In the genomic region with DNA sequence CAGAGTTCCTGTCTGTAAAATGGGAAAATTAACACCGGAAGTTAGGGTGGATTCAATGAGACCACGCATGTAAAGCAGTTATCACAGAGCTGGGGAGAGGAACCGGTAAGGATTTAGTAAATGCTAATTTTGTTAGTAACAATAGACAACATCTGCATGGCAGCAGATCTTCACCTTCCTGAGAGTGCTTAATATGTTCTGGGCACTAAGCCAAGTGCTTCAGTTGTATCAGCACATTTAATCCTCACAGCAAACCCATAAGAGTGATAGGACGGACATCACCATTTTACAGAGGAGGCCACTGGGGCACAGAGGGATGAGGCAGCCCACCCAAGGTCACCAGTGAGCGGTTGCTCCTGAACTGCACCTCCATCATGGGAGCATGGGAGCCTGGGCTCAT, we compare ENCODE assay signal across 22 cellular contexts.
DNase-seq lines count a peak whose midpoint lies in the region; ATAC-seq and TF ChIP-seq lines count a peak whose summit lies in the region.
"Had no signal": no experiment of that assay in that cellular context is flagged by ENCODE, and none has a peak within 500 bp of the region (broad histone marks: within the 10 kb centered on the region; RNA-seq: fewer than 3 reads in every experiment).

No MANE protein-coding gene starts in this region.

- CTCF ChIA-PET in A673 (lab: Charles Lee), result no interaction called here

- DNase-seq in DMS 273 (lab: John Stamatoyannopoulos, UW; ENCODE audit: unreplicated experiment) (peak; percentile 1), DMS 273 treated with DMSO at 0.1 percent for 48 hours (lab: John Stamatoyannopoulos, UW) (no peak), A673 (ENCODE audit: low spot score) (peak; percentile 2), NCI-H524 treated with DMSO at 0.1 percent for 48 hours (lab: John Stamatoyannopoulos, UW) (peak; percentile 80), SJCRH30 (peak; percentile 11 to 46), middle frontal gyrus (ENCODE audit: extremely low spot score, low spot score) (no peak), DMS153 (lab: John Stamatoyannopoulos, UW) (no peak)
- DNase-seq: GF-D8; Kasumi-1; MM.1S; NCI-H1105 treated with DMSO at 0.1 percent for 48 hours; NCI-H1694; NCI-H2081 treated with DMSO at 0.1 percent for 48 hours; NCI-H226; NK-92 treated with Interleukin-12 subunit alpha and Interleukin-12 subunit beta, amount 100 ng/mL, for 24 hours; SW 1271; T-helper 2 cell had no signal

- H3K27me3 ChIP-seq in A673 (replicated peaks; ENCODE audit: insufficient read depth, low read depth, low read length, poor library complexity) (no peaks in the 10 kb centered on the region), SJCRH30 (no peaks in the 10 kb centered on the region)
- H3K27me3 ChIP-seq: SJSA1 had no signal

- no TSS peak for BruUV-seq in A673 (replicated peaks; lab: Mats Ljungman, UMichigan)

- no peak for TF ChIP-seq CTCF in A673 (conservative IDR thresholded peaks at IDR 0.05; ENCODE audit: low read depth, low read length)

- ATAC-seq in HG03097 (IDR thresholded peaks at IDR 0.05; ENCODE audit: low FRiP score, unreplicated experiment), result no peak

- H3K4me1 ChIP-seq in A673 (ENCODE audit: insufficient read depth, low read length, poor library complexity, severe bottlenecking) (no peaks in the 10 kb centered on the region), SJCRH30 (no peaks in the 10 kb centered on the region)
- H3K4me1 ChIP-seq: HAP-1 had no signal

- H3K27ac ChIP-seq in A673 (ENCODE audit: low read depth, low read length, poor library complexity, severe bottlenecking) (no peak overlapping the region), SJCRH30 (no peak overlapping the region)
- H3K27ac ChIP-seq: 22Rv1, GM23248, SJSA1 had no signal

- H3K4me3 ChIP-seq in A673 (ENCODE audit: low read depth, low read length, poor library complexity, severe bottlenecking) (no peak overlapping the region), SJCRH30 (no peak overlapping the region)
- H3K4me3 ChIP-seq: GM23248, HAP-1, SJSA1 had no signal

- H3K36me3 ChIP-seq in A673 (ENCODE audit: insufficient read depth, low read length, poor library complexity, severe bottlenecking), result no peaks in the 10 kb centered on the region
- no peaks in the 10 kb centered on the region for H3K36me3 ChIP-seq in SJCRH30
- H3K36me3 ChIP-seq: HAP-1, SJSA1 had no signal

- H3K9me3 ChIP-seq in A673 (ENCODE audit: low read depth, low read length, poor library complexity, severe bottlenecking) (no peaks in the 10 kb centered on the region), SJCRH30 (replicated peaks) (no peaks in the 10 kb centered on the region)
- H3K9me3 ChIP-seq: HAP-1, SJSA1 had no signal

- intact Hi-C loops in A673 (cut with micrococcal nuclease; ENCODE audit: unreplicated experiment), result no loop called here

- POLR2A ChIA-PET in A673 (lab: Charles Lee; ENCODE audit: low non-redundant PET), result no interaction called here

Comparison
In these comparisons a context has a peak if more than half of its experiments do, and no peak if none do; other contexts are left out.
1. DNase-seq: peak in DMS 273 (single experiment), A673 (single experiment), NCI-H524 treated with DMSO at 0.1 percent for 48 hours (single experiment) and SJCRH30 (2 of 2); none in DMS 273 treated with DMSO at 0.1 percent for 48 hours (single experiment), middle frontal gyrus (single experiment) and DMS153 (single experiment).